Comparison of ENCODE assay signal across 27 cellular contexts in genomic region chr12:86290615-86291014, GRCh38.
"Had no signal": no experiment of that assay in that cellular context is flagged by ENCODE, and none has a peak within 500 bp of the region (broad histone marks: within the 10 kb centered on the region; RNA-seq: fewer than 3 reads in every experiment).

No MANE protein-coding gene starts in this region.

- H3K4me3 ChIP-seq: cardiac muscle cell had no signal

- H3K27me3 ChIP-seq: cardiac muscle cell had no signal

- H3K36me3 ChIP-seq: cardiac muscle cell had no signal

- DNase-seq: activated B cell treated with CpG ODN at 0.5 μM for 24 hours; activated CD4-positive, alpha-beta memory T cell treated with anti-CD3 and anti-CD28 coated beads for 36 hours; activated CD4-positive, alpha-beta T cell treated with anti-CD3 and anti-CD28 coated beads for 4 hours; activated CD4-positive, alpha-beta T cell treated with anti-CD3 and anti-CD28 coated beads, Interleukin-2, amount 50 U/mL, for 1 hour; activated CD4-positive, CD25-positive, alpha-beta regulatory T cell treated with anti-CD3 and anti-CD28 coated beads, Interleukin-2, amount 50 U/mL, for 72 hours; activated CD8-positive, alpha-beta memory T cell treated with anti-CD3 and anti-CD28 coated beads, Interleukin-2, amount 50 U/mL, for 4 hours; activated effector memory CD4-positive, alpha-beta T cell treated with Interleukin-2 at 50 U/mL for 16 hours; activated naive CD4-positive, alpha-beta T cell treated with anti-CD3 and anti-CD28 coated beads, Interleukin-2, amount 10 ng/mL, durations not matched to agents 7 days and 5 days; activated naive CD8-positive, alpha-beta T cell treated with anti-CD3 and anti-CD28 coated beads, Interleukin-2, amount 50 U/mL, for 24 hours; activated T-cell treated with anti-CD3 and anti-CD28 coated beads for 4 hours; activated T-cell treated with anti-CD3 and anti-CD28 coated beads, Interleukin-2, amount 50 U/mL, for 48 hours; anterior cingulate cortex; KG1; NCI-H1092 treated with DMSO at 0.1 percent for 48 hours; NCI-H1417 treated with DMSO at 0.1 percent for 48 hours; NCI-H1694; NCI-H1930; NCI-H345; NCI-H524 treated with DMSO at 0.1 percent for 48 hours; NK-92 treated with Interleukin-12 subunit alpha and Interleukin-12 subunit beta, amount 100 ng/mL, for 24 hours; Right ventricle myocardium superior; SW 1271; T-helper 1 cell; T-helper 2 cell; T-helper 9 cell had no signal

- H3K27ac ChIP-seq: cardiac muscle cell, VCaP had no signal

- ATAC-seq: activated naive CD8-positive, alpha-beta T cell treated with anti-CD3 and anti-CD28 coated beads, Interleukin-2, amount 50 U/mL, for 24 hours had no signal
